Comparison of ENCODE assay signal across 2 cellular contexts in genomic region chr9:136685216-136685615, GRCh38.
TF ChIP-seq lines count a peak whose summit lies in the region.

No MANE protein-coding gene starts in this region.

TF ChIP-seq in liver, 16 proteins besides CTCF, POLR2A, EP300 and RAD21:
- no peak for TF ChIP-seq SP1 (IDR thresholded peaks at IDR 0.05)
- TF ChIP-seq, protein P1, sequence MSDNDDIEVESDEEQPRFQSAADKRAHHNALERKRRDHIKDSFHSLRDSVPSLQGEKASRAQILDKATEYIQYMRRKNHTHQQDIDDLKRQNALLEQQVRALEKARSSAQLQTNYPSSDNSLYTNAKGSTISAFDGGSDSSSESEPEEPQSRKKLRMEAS (IDR thresholded peaks at IDR 0.05), result no peak
- no peak for TF ChIP-seq HNF4G (IDR thresholded peaks at IDR 0.05)
- no peak for TF ChIP-seq YY1 (IDR thresholded peaks at IDR 0.05)
- no peak for TF ChIP-seq FOXA1 (IDR thresholded peaks at IDR 0.05)
- TF ChIP-seq GABPA (IDR thresholded peaks at IDR 0.05 in 1 of 2, conservative IDR thresholded peaks at IDR 0.05 in 1 of 2), result no peak
- TF ChIP-seq FOXA2 (IDR thresholded peaks at IDR 0.05), result no peak
- TF ChIP-seq NR2F2 (IDR thresholded peaks at IDR 0.05), result no peak
- TF ChIP-seq, protein P2, sequence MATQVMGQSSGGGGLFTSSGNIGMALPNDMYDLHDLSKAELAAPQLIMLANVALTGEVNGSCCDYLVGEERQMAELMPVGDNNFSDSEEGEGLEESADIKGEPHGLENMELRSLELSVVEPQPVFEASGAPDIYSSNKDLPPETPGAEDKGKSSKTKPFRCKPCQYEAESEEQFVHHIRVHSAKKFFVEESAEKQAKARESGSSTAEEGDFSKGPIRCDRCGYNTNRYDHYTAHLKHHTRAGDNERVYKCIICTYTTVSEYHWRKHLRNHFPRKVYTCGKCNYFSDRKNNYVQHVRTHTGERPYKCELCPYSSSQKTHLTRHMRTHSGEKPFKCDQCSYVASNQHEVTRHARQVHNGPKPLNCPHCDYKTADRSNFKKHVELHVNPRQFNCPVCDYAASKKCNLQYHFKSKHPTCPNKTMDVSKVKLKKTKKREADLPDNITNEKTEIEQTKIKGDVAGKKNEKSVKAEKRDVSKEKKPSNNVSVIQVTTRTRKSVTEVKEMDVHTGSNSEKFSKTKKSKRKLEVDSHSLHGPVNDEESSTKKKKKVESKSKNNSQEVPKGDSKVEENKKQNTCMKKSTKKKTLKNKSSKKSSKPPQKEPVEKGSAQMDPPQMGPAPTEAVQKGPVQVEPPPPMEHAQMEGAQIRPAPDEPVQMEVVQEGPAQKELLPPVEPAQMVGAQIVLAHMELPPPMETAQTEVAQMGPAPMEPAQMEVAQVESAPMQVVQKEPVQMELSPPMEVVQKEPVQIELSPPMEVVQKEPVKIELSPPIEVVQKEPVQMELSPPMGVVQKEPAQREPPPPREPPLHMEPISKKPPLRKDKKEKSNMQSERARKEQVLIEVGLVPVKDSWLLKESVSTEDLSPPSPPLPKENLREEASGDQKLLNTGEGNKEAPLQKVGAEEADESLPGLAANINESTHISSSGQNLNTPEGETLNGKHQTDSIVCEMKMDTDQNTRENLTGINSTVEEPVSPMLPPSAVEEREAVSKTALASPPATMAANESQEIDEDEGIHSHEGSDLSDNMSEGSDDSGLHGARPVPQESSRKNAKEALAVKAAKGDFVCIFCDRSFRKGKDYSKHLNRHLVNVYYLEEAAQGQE (IDR thresholded peaks at IDR 0.05), result no peak
- no peak for TF ChIP-seq HNF4A (conservative IDR thresholded peaks at IDR 0.05)
- TF ChIP-seq EGR1 (IDR thresholded peaks at IDR 0.05; ENCODE audit: low read depth in 2 of 2), result no peak
- no peak for TF ChIP-seq RXRA (IDR thresholded peaks at IDR 0.05)
- TF ChIP-seq, protein P3, sequence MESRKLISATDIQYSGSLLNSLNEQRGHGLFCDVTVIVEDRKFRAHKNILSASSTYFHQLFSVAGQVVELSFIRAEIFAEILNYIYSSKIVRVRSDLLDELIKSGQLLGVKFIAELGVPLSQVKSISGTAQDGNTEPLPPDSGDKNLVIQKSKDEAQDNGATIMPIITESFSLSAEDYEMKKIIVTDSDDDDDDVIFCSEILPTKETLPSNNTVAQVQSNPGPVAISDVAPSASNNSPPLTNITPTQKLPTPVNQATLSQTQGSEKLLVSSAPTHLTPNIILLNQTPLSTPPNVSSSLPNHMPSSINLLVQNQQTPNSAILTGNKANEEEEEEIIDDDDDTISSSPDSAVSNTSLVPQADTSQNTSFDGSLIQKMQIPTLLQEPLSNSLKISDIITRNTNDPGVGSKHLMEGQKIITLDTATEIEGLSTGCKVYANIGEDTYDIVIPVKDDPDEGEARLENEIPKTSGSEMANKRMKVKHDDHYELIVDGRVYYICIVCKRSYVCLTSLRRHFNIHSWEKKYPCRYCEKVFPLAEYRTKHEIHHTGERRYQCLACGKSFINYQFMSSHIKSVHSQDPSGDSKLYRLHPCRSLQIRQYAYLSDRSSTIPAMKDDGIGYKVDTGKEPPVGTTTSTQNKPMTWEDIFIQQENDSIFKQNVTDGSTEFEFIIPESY (IDR thresholded peaks at IDR 0.05), result no peak
- TF ChIP-seq ATF3 (IDR thresholded peaks at IDR 0.05), result no peak
- no peak for TF ChIP-seq TAF1 (conservative IDR thresholded peaks at IDR 0.05)
- no peak for TF ChIP-seq JUND (IDR thresholded peaks at IDR 0.05)

TF ChIP-seq in HepG2, 621 proteins besides CTCF, POLR2A, EP300 and RAD21:
- TF ChIP-seq ZNF709 (CRISPR knock-in tag; IDR thresholded peaks at IDR 0.05), result no peak
- no peak for TF ChIP-seq ZNF547 (CRISPR knock-in tag; IDR thresholded peaks at IDR 0.05)
- TF ChIP-seq, protein P4, sequence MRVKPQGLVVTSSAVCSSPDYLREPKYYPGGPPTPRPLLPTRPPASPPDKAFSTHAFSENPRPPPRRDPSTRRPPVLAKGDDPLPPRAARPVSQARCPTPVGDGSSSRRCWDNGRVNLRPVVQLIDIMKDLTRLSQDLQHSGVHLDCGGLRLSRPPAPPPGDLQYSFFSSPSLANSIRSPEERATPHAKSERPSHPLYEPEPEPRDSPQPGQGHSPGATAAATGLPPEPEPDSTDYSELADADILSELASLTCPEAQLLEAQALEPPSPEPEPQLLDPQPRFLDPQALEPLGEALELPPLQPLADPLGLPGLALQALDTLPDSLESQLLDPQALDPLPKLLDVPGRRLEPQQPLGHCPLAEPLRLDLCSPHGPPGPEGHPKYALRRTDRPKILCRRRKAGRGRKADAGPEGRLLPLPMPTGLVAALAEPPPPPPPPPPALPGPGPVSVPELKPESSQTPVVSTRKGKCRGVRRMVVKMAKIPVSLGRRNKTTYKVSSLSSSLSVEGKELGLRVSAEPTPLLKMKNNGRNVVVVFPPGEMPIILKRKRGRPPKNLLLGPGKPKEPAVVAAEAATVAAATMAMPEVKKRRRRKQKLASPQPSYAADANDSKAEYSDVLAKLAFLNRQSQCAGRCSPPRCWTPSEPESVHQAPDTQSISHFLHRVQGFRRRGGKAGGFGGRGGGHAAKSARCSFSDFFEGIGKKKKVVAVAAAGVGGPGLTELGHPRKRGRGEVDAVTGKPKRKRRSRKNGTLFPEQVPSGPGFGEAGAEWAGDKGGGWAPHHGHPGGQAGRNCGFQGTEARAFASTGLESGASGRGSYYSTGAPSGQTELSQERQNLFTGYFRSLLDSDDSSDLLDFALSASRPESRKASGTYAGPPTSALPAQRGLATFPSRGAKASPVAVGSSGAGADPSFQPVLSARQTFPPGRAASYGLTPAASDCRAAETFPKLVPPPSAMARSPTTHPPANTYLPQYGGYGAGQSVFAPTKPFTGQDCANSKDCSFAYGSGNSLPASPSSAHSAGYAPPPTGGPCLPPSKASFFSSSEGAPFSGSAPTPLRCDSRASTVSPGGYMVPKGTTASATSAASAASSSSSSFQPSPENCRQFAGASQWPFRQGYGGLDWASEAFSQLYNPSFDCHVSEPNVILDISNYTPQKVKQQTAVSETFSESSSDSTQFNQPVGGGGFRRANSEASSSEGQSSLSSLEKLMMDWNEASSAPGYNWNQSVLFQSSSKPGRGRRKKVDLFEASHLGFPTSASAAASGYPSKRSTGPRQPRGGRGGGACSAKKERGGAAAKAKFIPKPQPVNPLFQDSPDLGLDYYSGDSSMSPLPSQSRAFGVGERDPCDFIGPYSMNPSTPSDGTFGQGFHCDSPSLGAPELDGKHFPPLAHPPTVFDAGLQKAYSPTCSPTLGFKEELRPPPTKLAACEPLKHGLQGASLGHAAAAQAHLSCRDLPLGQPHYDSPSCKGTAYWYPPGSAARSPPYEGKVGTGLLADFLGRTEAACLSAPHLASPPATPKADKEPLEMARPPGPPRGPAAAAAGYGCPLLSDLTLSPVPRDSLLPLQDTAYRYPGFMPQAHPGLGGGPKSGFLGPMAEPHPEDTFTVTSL (CRISPR knock-in tag; IDR thresholded peaks at IDR 0.05; ENCODE audit: borderline replicate concordance), result no peak
- no peak for TF ChIP-seq SOX6 (IDR thresholded peaks at IDR 0.05)
- no peak for TF ChIP-seq SOX6 (CRISPR knock-in tag; IDR thresholded peaks at IDR 0.05)
- TF ChIP-seq, protein P5, sequence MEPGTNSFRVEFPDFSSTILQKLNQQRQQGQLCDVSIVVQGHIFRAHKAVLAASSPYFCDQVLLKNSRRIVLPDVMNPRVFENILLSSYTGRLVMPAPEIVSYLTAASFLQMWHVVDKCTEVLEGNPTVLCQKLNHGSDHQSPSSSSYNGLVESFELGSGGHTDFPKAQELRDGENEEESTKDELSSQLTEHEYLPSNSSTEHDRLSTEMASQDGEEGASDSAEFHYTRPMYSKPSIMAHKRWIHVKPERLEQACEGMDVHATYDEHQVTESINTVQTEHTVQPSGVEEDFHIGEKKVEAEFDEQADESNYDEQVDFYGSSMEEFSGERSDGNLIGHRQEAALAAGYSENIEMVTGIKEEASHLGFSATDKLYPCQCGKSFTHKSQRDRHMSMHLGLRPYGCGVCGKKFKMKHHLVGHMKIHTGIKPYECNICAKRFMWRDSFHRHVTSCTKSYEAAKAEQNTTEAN (CRISPR knock-in tag; conservative IDR thresholded peaks at IDR 0.05), result no peak
